ENCODE assay signal across 8 cellular contexts in genomic region chr12:40105515-40106201, GRCh38. TPM values are rescaled to one million over a fixed set of nuclear protein-coding genes. Genes with fewer than 3 reads are reported as not detected.
A peak's percentile ranks its signal among the peaks of the same experiment; 100 is the strongest.
DNase-seq lines count a peak whose midpoint lies in the region; ATAC-seq lines count a peak whose summit lies in the region.

Gene SLC2A13 (minus strand): TSS chr12:40106081. CDS start chr12:40105808, 273 bp downstream.

- intact Hi-C loops in naive thymus-derived CD4-positive, alpha-beta T cell (cut with micrococcal nuclease): loop anchor here (1.0 to 10.0 kb wide), 11 partner anchors 31 to 1989 kb away; partner anchors contain the start of genes ALG10B (in 2 of the 2), KIF21A (in 2 of the 2), ABCD2 (in 1 of the 2) and CPNE8 (in 1 of the 2)

- peaks cover 10 to 16% of the 10 kb centered on the region in 2 donors for H3K4me1 ChIP-seq in naive thymus-derived CD4-positive, alpha-beta T cell (ENCODE audit: control insufficient read depth in 2 of 2, insufficient read depth in 2 of 2, low read length in 2 of 2)

- H3K4me1 Mint-ChIP-seq in naive thymus-derived CD4-positive, alpha-beta T cell: peaks cover 23 to 38% (median 31%) of the 10 kb centered on the region in 7 donors
- peaks cover 69% of the 10 kb centered on the region for H3K4me1 Mint-ChIP-seq in stimulated activated memory B cell treated with anti-CD40 and anti-IgM and Interleukin-4, amounts not matched to agents 10 μg/mL and 1 μg/mL and 100 μg/mL, for 72 hours

- no peaks in the 10 kb centered on the region for H3K36me3 Mint-ChIP-seq in naive thymus-derived CD4-positive, alpha-beta T cell
- peaks cover 19% of the 10 kb centered on the region for H3K36me3 Mint-ChIP-seq in stimulated activated memory B cell treated with anti-CD40 and anti-IgM and Interleukin-4, amounts not matched to agents 10 μg/mL and 1 μg/mL and 100 μg/mL, for 72 hours

- DNase-seq in COR-L47 (lab: John Stamatoyannopoulos, UW): peak; percentile 78
- peak; percentile 77 for DNase-seq in OCI-M1 (lab: John Stamatoyannopoulos, UW)
- peak; percentile 77 to 82 for DNase-seq in activated T-cell treated with anti-CD3 and anti-CD28 coated beads, Interleukin-2, amount 50 U/mL, for 48 hours
- DNase-seq in fibroblast of gingiva (ENCODE audit: low read depth): peak; percentile 70
- peak; percentile 64 to 85 (median 77) for DNase-seq in naive thymus-derived CD4-positive, alpha-beta T cell

- H3K4me3 ChIP-seq in naive thymus-derived CD4-positive, alpha-beta T cell (ENCODE audit: low read length): peak within 1 kb of the TSS; percentile 61

- peak within 1 kb of the TSS; percentile 80 to 94 (median 90) for H3K4me3 Mint-ChIP-seq in naive thymus-derived CD4-positive, alpha-beta T cell
- H3K4me3 Mint-ChIP-seq in stimulated activated memory B cell treated with anti-CD40 and anti-IgM and Interleukin-4, amounts not matched to agents 10 μg/mL and 1 μg/mL and 100 μg/mL, for 72 hours: peak within 1 kb of the TSS; percentile 79

- no peaks in the 10 kb centered on the region for H3K9me3 ChIP-seq in naive thymus-derived CD4-positive, alpha-beta T cell (ENCODE audit: control insufficient read depth in 2 of 3, low read length in 3 of 3)

- H3K27me3 ChIP-seq in naive thymus-derived CD4-positive, alpha-beta T cell (ENCODE audit: control insufficient read depth in 2 of 2, insufficient read depth in 2 of 2, low read length in 2 of 2): no peaks in the 10 kb centered on the region

- ATAC-seq in GM19455 (IDR thresholded peaks at IDR 0.05; ENCODE audit: unreplicated experiment) (peak; percentile 82), HG03571 (IDR thresholded peaks at IDR 0.05; ENCODE audit: unreplicated experiment) (peak; percentile 89)
- ATAC-seq in naive thymus-derived CD4-positive, alpha-beta T cell: peak; percentile 95
- peak; percentile 93 for ATAC-seq in stimulated activated memory B cell treated with anti-CD40 and anti-IgM and Interleukin-4, amounts not matched to agents 10 μg/mL and 1 μg/mL and 100 μg/mL, for 72 hours

- POLR2A ChIA-PET in naive thymus-derived CD4-positive, alpha-beta T cell (lab: Charles Lee): no interaction called here

- peaks cover 0 to 35% (median 4%) of the 10 kb centered on the region in 5 donors for H3K27me3 Mint-ChIP-seq in naive thymus-derived CD4-positive, alpha-beta T cell
- H3K27me3 Mint-ChIP-seq in stimulated activated memory B cell treated with anti-CD40 and anti-IgM and Interleukin-4, amounts not matched to agents 10 μg/mL and 1 μg/mL and 100 μg/mL, for 72 hours: no peaks in the 10 kb centered on the region

- H3K27ac ChIP-seq in naive thymus-derived CD4-positive, alpha-beta T cell (ENCODE audit: low read depth, low read length): peak within 1 kb of the TSS; percentile 66

- H3K27ac Mint-ChIP-seq in naive thymus-derived CD4-positive, alpha-beta T cell: peak within 1 kb of the TSS; percentile 11 to 88 (median 71)
- peak within 1 kb of the TSS; percentile 94 for H3K27ac Mint-ChIP-seq in stimulated activated memory B cell treated with anti-CD40 and anti-IgM and Interleukin-4, amounts not matched to agents 10 μg/mL and 1 μg/mL and 100 μg/mL, for 72 hours

- H3K36me3 ChIP-seq in naive thymus-derived CD4-positive, alpha-beta T cell (ENCODE audit: control insufficient read depth in 2 of 3, insufficient read depth in 3 of 3, low read length in 3 of 3): no peaks in the 10 kb centered on the region

- CTCF ChIA-PET in naive thymus-derived CD4-positive, alpha-beta T cell (lab: Charles Lee): interaction anchor here (0.7 to 5.3 kb wide), 3 partner anchors 95 to 599 kb away, joined by 3 to 33 read pairs (median 3); no protein-coding TSS in a partner anchor

- peaks cover 0 to 1% (median 0%) of the 10 kb centered on the region in 11 donors for H3K9me3 Mint-ChIP-seq in naive thymus-derived CD4-positive, alpha-beta T cell
- H3K9me3 Mint-ChIP-seq in stimulated activated memory B cell treated with anti-CD40 and anti-IgM and Interleukin-4, amounts not matched to agents 10 μg/mL and 1 μg/mL and 100 μg/mL, for 72 hours: no peaks in the 10 kb centered on the region

RNA-seq across cellular contexts. Expression of gene SLC2A13, which starts in this region (rescaled TPM):
- total RNA-seq in naive thymus-derived CD4-positive, alpha-beta T cell: 1 to 10 TPM; 3.1 to 5.8 (median 4.6) TPM
- polyA plus RNA-seq in naive thymus-derived CD4-positive, alpha-beta T cell: 1 to 10 TPM; 1.2 to 1.4 TPM

Comparison
In these comparisons a context has a peak if more than half of its experiments do, and no peak if none do; other contexts are left out.
1. Peak in every context shown above with its lines: DNase-seq, ATAC-seq, H3K4me3 ChIP-seq and H3K27ac ChIP-seq.